Comparison of ENCODE assay signal across 8 cellular contexts in genomic region chr17:8120520-8121443, GRCh38. TPM values are rescaled to one million over a fixed set of nuclear protein-coding genes. Genes with fewer than 3 reads are reported as not detected.
A peak's percentile ranks its signal among the peaks of the same experiment; 100 is the strongest.
DNase-seq lines count a peak whose midpoint lies in the region; ATAC-seq and TF ChIP-seq lines count a peak whose summit lies in the region.

No MANE protein-coding gene starts in this region.

- H3K18ac ChIP-seq in trophoblast cell (ENCODE audit: low read length): no peak overlapping the region

- H2AFZ ChIP-seq in trophoblast cell (ENCODE audit: insufficient read depth, low read length, poor library complexity): peak overlapping the region; percentile 78

- H3K9ac ChIP-seq in HUES6 (ENCODE audit: low read length) (peak overlapping the region; percentile 52), trophoblast cell (ENCODE audit: low read length) (no peak overlapping the region)

- peaks cover 62% of the 10 kb centered on the region for H3K4me1 Mint-ChIP-seq in activated naive CD4-positive, alpha-beta T cell treated with anti-CD3 and anti-CD28 coated beads for 36 hours (ENCODE audit: low read depth)
- H3K4me1 Mint-ChIP-seq in glutamatergic neuron (ENCODE audit: low read depth, unreplicated experiment): peaks cover 28% of the 10 kb centered on the region

- no peaks in the 10 kb centered on the region for H3K9me3 Mint-ChIP-seq in activated naive CD4-positive, alpha-beta T cell treated with anti-CD3 and anti-CD28 coated beads for 36 hours
- H3K9me3 Mint-ChIP-seq in glutamatergic neuron (ENCODE audit: unreplicated experiment): peaks cover 45% of the 10 kb centered on the region

- H3K23ac ChIP-seq in trophoblast cell (ENCODE audit: low read length): no peak overlapping the region

- no peak overlapping the region for H2AK5ac ChIP-seq in trophoblast cell (ENCODE audit: low read length)

- intact Hi-C loops in activated naive CD4-positive, alpha-beta T cell treated with anti-CD3 and anti-CD28 coated beads for 36 hours (cut with micrococcal nuclease): loop anchor here (1.0 to 5.0 kb wide), 6 partner anchors 19 to 262 kb away; partner anchors contain the start of genes PFAS and RPL26
- intact Hi-C loops in aorta (cut with DNase I): loop anchor here (1.0 to 5.0 kb wide), 2 partner anchors 42 to 66 kb away; partner anchors contain the start of gene VAMP2 (in 1 of the 2)

- H3K9me3 ChIP-seq in HUES6 (ENCODE audit: control insufficient read depth, insufficient read depth, low read depth, low read length): no peaks in the 10 kb centered on the region
- H3K9me3 ChIP-seq in trophoblast cell (ENCODE audit: insufficient read depth, low read depth, low read length): peaks cover 3% of the 10 kb centered on the region
- no peaks in the 10 kb centered on the region for H3K9me3 ChIP-seq in aorta (ENCODE audit: control insufficient read depth, low read length)

- H3K79me2 ChIP-seq in trophoblast cell (ENCODE audit: control insufficient read depth, insufficient read depth, low read length, poor library complexity): no peaks in the 10 kb centered on the region

- H3K36me3 Mint-ChIP-seq in activated naive CD4-positive, alpha-beta T cell treated with anti-CD3 and anti-CD28 coated beads for 36 hours (ENCODE audit: low read depth): peaks cover 7% of the 10 kb centered on the region
- no peaks in the 10 kb centered on the region for H3K36me3 Mint-ChIP-seq in glutamatergic neuron (ENCODE audit: unreplicated experiment)

- ATAC-seq in aorta (ENCODE audit: low FRiP score) (no peak), HG02885 (IDR thresholded peaks at IDR 0.05; ENCODE audit: poor library complexity, unreplicated experiment) (no peak)

- no peak overlapping the region for H4K12ac ChIP-seq in trophoblast cell (ENCODE audit: low read depth, low read length)

- peak overlapping the region; percentile 80 for H3K4me2 ChIP-seq in trophoblast cell (ENCODE audit: low read length)

- no peak overlapping the region for H4K8ac ChIP-seq in trophoblast cell (ENCODE audit: low read depth, low read length)

- H2BK12ac ChIP-seq in trophoblast cell (ENCODE audit: low read length): no peak overlapping the region

- peak; percentile 55 for TF ChIP-seq CTCF in glutamatergic neuron (IDR thresholded peaks at IDR 0.05; ENCODE audit: partially characterized antibody, unreplicated experiment)

- H3K4me3 ChIP-seq in HUES6 (ENCODE audit: low read depth, low read length) (peak overlapping the region; percentile 78), trophoblast cell (ENCODE audit: low read depth, low read length) (peak overlapping the region; percentile 73), aorta (ENCODE audit: low read length in 2 of 2) (peak overlapping the region in 1 of 2 donors; percentile 47)

- peak; percentile 87 for DNase-seq in DMS 273 (lab: John Stamatoyannopoulos, UW; ENCODE audit: unreplicated experiment)
- DNase-seq in activated naive CD4-positive, alpha-beta T cell treated with anti-CD3 and anti-CD28 coated beads for 36 hours: peak; percentile 89
- DNase-seq in glutamatergic neuron: peak; percentile 75
- peak; percentile 90 to 93 for DNase-seq in trophoblast cell
- peak; percentile 56 to 84 for DNase-seq in aorta

- no peak overlapping the region for H3K4ac ChIP-seq in trophoblast cell (ENCODE audit: low read depth, low read length)

- H3K27ac Mint-ChIP-seq in activated naive CD4-positive, alpha-beta T cell treated with anti-CD3 and anti-CD28 coated beads for 36 hours: peak overlapping the region; percentile 95
- H3K27ac Mint-ChIP-seq in glutamatergic neuron (ENCODE audit: unreplicated experiment): peak overlapping the region; percentile 89

- no peaks in the 10 kb centered on the region for H3K79me1 ChIP-seq in trophoblast cell (ENCODE audit: low read length)

- H2BK120ac ChIP-seq in trophoblast cell (ENCODE audit: insufficient read depth, low read length, poor library complexity): no peak overlapping the region

- peak overlapping the region; percentile 84 for H3K4me3 Mint-ChIP-seq in activated naive CD4-positive, alpha-beta T cell treated with anti-CD3 and anti-CD28 coated beads for 36 hours
- peak overlapping the region; percentile 91 for H3K4me3 Mint-ChIP-seq in glutamatergic neuron (ENCODE audit: unreplicated experiment)

- H3K27me3 Mint-ChIP-seq in activated naive CD4-positive, alpha-beta T cell treated with anti-CD3 and anti-CD28 coated beads for 36 hours (ENCODE audit: low read depth): peaks cover 45% of the 10 kb centered on the region
- peaks cover 53% of the 10 kb centered on the region for H3K27me3 Mint-ChIP-seq in glutamatergic neuron (ENCODE audit: unreplicated experiment)

- CTCF ChIA-PET in activated naive CD4-positive, alpha-beta T cell treated with anti-CD3 and anti-CD28 coated beads for 36 hours (lab: Charles Lee): interaction anchor here (0.6 to 3.5 kb wide), 15 partner anchors 10 to 434 kb away, joined by 3 to 36 read pairs (median 12); partner anchors contain the start of genes SLC25A35, TP53 and WRAP53

- no peak overlapping the region for H3K27ac ChIP-seq in HUES6 (ENCODE audit: low read depth, low read length)
- no peak overlapping the region for H3K27ac ChIP-seq in trophoblast cell (ENCODE audit: low read depth, low read length)
- H3K27ac ChIP-seq in aorta (ENCODE audit: low read depth in 1 of 2, low read length in 2 of 2): no peak overlapping the region

- no peak overlapping the region for H3K14ac ChIP-seq in trophoblast cell (ENCODE audit: low read length)

- no peak overlapping the region for H2BK5ac ChIP-seq in trophoblast cell (ENCODE audit: low read depth, low read length, poor library complexity)

- no peak overlapping the region for H4K91ac ChIP-seq in trophoblast cell (ENCODE audit: low read depth, low read length)

- WGBS in trophoblast cell (ENCODE audit: extremely low coverage, insufficient coverage, insufficient read length): no CpG with 5 or more reads among the region's 41 CpGs
- 0 to 1% methylated on average over 40 to 41 of the region's 41 CpGs for WGBS in aorta, 2 donors

- H3K4me1 ChIP-seq in HUES6 (ENCODE audit: control insufficient read depth, insufficient read depth, low read length) (peaks cover 9% of the 10 kb centered on the region), trophoblast cell (ENCODE audit: control insufficient read depth in 1 of 2, insufficient read depth in 2 of 2, low read length in 2 of 2) (peaks cover 28 to 45% of the 10 kb centered on the region in 2 experiments), aorta (ENCODE audit: control insufficient read depth in 1 of 2, insufficient read depth in 2 of 2, low read length in 2 of 2) (peaks cover 0 to 2% of the 10 kb centered on the region in 2 donors)

- H3K36me3 ChIP-seq in HUES6 (ENCODE audit: control insufficient read depth, insufficient read depth, low read length) (no peaks in the 10 kb centered on the region), trophoblast cell (ENCODE audit: control insufficient read depth in 1 of 2, insufficient read depth in 2 of 2, low read length in 2 of 2) (no peaks in the 10 kb centered on the region), aorta (ENCODE audit: control insufficient read depth in 1 of 2, insufficient read depth in 2 of 2, low read length in 1 of 2) (no peaks in the 10 kb centered on the region)

- H3K27me3 ChIP-seq in HUES6 (ENCODE audit: control insufficient read depth, insufficient read depth, low read length) (peaks cover 68% of the 10 kb centered on the region), trophoblast cell (ENCODE audit: insufficient read depth, low read length) (peaks cover 47% of the 10 kb centered on the region), aorta (ENCODE audit: control insufficient read depth in 1 of 2, insufficient read depth in 2 of 2, low read length in 1 of 2) (no peaks in the 10 kb centered on the region)

- peak; percentile 41; the same call in 1 of the 2 replicates for TF ChIP-seq POLR2A in Raji (IDR thresholded peaks at IDR 0.05; ENCODE audit: insufficient read depth, low read depth, low read length)

RNA-seq across cellular contexts. Expression of gene ALOXE3, which starts 2.5 kb away (rescaled TPM):
- total RNA-seq in activated naive CD4-positive, alpha-beta T cell treated with anti-CD3 and anti-CD28 coated beads for 36 hours: not detected
- total RNA-seq in glutamatergic neuron (ENCODE audit: unreplicated experiment) (not detected), aorta (not detected)
- polyA plus RNA-seq in trophoblast cell (2013): 0.26 and 0.31 TPM in 2 replicates
- polyA plus RNA-seq in aorta: not detected

RNA-seq across cellular contexts. Expression of gene HES7, which starts 3.1 kb away (rescaled TPM):
- total RNA-seq in activated naive CD4-positive, alpha-beta T cell treated with anti-CD3 and anti-CD28 coated beads for 36 hours: 1 to 10 TPM; 2.4 to 2.9 TPM
- 2.2 TPM for total RNA-seq in glutamatergic neuron (ENCODE audit: unreplicated experiment)
- 0.29 and 0.49 TPM in 2 replicates for polyA plus RNA-seq in trophoblast cell (2013)
- total RNA-seq in aorta: under 1 TPM; 0.19 to 0.30 TPM
- 1 to 10 TPM in 1 of 2 donors, not detected in 1; 1.6 TPM for polyA plus RNA-seq in aorta

RNA-seq across cellular contexts. Expression of gene PER1, which starts 31.4 kb away (rescaled TPM):
- 10 to 100 TPM; 62.2 to 73.3 TPM for total RNA-seq in activated naive CD4-positive, alpha-beta T cell treated with anti-CD3 and anti-CD28 coated beads for 36 hours
- 64.6 TPM for total RNA-seq in glutamatergic neuron (ENCODE audit: unreplicated experiment)
- polyA plus RNA-seq in trophoblast cell (2013): 13.5 and 14.1 TPM in 2 replicates
- 100 to 1,000 TPM; 100 to 297 TPM for total RNA-seq in aorta
- 100 to 1,000 TPM in 1 of 2 donors, 10 to 100 TPM in 1; 34.3 to 246 TPM for polyA plus RNA-seq in aorta

RNA-seq across cellular contexts. Expression of gene ALOX12B, which starts 33.3 kb away (rescaled TPM):
- total RNA-seq in activated naive CD4-positive, alpha-beta T cell treated with anti-CD3 and anti-CD28 coated beads for 36 hours: 1 to 10 TPM; 2.0 to 2.1 TPM
- total RNA-seq in glutamatergic neuron (ENCODE audit: unreplicated experiment) (not detected), aorta (not detected)
- polyA plus RNA-seq in trophoblast cell (2013): 0.07 and 0.08 TPM in 2 replicates
- polyA plus RNA-seq in aorta: under 1 TPM in 1 of 2 donors, not detected in 1; 0.25 TPM

RNA-seq across cellular contexts. Expression of gene VAMP2, which starts 42.0 kb away (rescaled TPM):
- 10 to 100 TPM; 33.3 to 35.8 TPM for total RNA-seq in activated naive CD4-positive, alpha-beta T cell treated with anti-CD3 and anti-CD28 coated beads for 36 hours
- total RNA-seq in glutamatergic neuron (ENCODE audit: unreplicated experiment) (117 TPM), aorta (10 to 100 TPM; 73.4 to 80.8 TPM)
- polyA plus RNA-seq in trophoblast cell (2013): 31.6 and 33.5 TPM in 2 replicates
- 100 to 1,000 TPM in 1 of 2 donors, 10 to 100 TPM in 1; 59.7 to 105 TPM for polyA plus RNA-seq in aorta
